In genomic region chr6:31567531-31568370, GRCh38 we compare ENCODE assay signal across 12 cellular contexts. TPM values are rescaled to one million over a fixed set of nuclear protein-coding genes. Genes with fewer than 3 reads are reported as not detected.
DNase-seq lines count a peak whose midpoint lies in the region; ATAC-seq and TF ChIP-seq lines count a peak whose summit lies in the region.
"Had no signal": no experiment of that assay in that cellular context is flagged by ENCODE, and none has a peak within 500 bp of the region (broad histone marks: within the 10 kb centered on the region; RNA-seq: fewer than 3 reads in every experiment).

No MANE protein-coding gene starts in this region.

- no peaks in the 10 kb centered on the region for H3K27me3 Mint-ChIP-seq in activated naive CD4-positive, alpha-beta T cell treated with anti-CD3 and anti-CD28 coated beads, Interleukin-2, amount 50 U/mL, for 24 hours
- H3K27me3 Mint-ChIP-seq in natural killer cell treated with Interleukin-12 subunit alpha and Interleukin-12 subunit beta and Interleukin-15 and Interleukin-18, amount 100 ng/mL, for 72 hours: no peaks in the 10 kb centered on the region
- H3K27me3 Mint-ChIP-seq in HFFc6 (ENCODE audit: insufficient read depth): peaks cover 8% of the 10 kb centered on the region

- H3K9ac ChIP-seq in KMS-11: no peak overlapping the region

- H3K36me3 ChIP-seq in KMS-11 (ENCODE audit: insufficient read depth): no peaks in the 10 kb centered on the region
- H3K36me3 ChIP-seq: pancreas had no signal

- TF ChIP-seq CTCF in KMS-11 (conservative IDR thresholded peaks at IDR 0.05; ENCODE audit: low read depth, low read length): no peak
- no peak for TF ChIP-seq CTCF in HFFc6 (IDR thresholded peaks at IDR 0.05)

- H3K36me3 Mint-ChIP-seq in activated naive CD4-positive, alpha-beta T cell treated with anti-CD3 and anti-CD28 coated beads, Interleukin-2, amount 50 U/mL, for 24 hours: peaks cover 25% of the 10 kb centered on the region
- peaks cover 4% of the 10 kb centered on the region for H3K36me3 Mint-ChIP-seq in natural killer cell treated with Interleukin-12 subunit alpha and Interleukin-12 subunit beta and Interleukin-15 and Interleukin-18, amount 100 ng/mL, for 72 hours
- H3K36me3 Mint-ChIP-seq in HFFc6 (ENCODE audit: low read depth): no peaks in the 10 kb centered on the region

- H3K9me3 Mint-ChIP-seq in activated naive CD4-positive, alpha-beta T cell treated with anti-CD3 and anti-CD28 coated beads, Interleukin-2, amount 50 U/mL, for 24 hours: no peaks in the 10 kb centered on the region
- no peaks in the 10 kb centered on the region for H3K9me3 Mint-ChIP-seq in natural killer cell treated with Interleukin-12 subunit alpha and Interleukin-12 subunit beta and Interleukin-15 and Interleukin-18, amount 100 ng/mL, for 72 hours
- no peaks in the 10 kb centered on the region for H3K9me3 Mint-ChIP-seq in HFFc6

- no peak overlapping the region for H2AFZ ChIP-seq in KMS-11 (ENCODE audit: low read depth)

- DNase-seq in ELF-1 (ENCODE audit: low read depth, low spot score): peak; percentile 70
- DNase-seq in natural killer cell treated with Interleukin-12 subunit alpha and Interleukin-12 subunit beta and Interleukin-15 and Interleukin-18, amount 100 ng/mL, for 72 hours (ENCODE audit: low spot score): no peak
- no peak for DNase-seq in HFFc6
- DNase-seq in NCI-H1105 (lab: John Stamatoyannopoulos, UW): no peak
- no peak for DNase-seq in NCI-H1417 (lab: John Stamatoyannopoulos, UW)
- DNase-seq: foreskin keratinocyte, pancreas had no signal

- peaks cover 45% of the 10 kb centered on the region for H3K27me3 ChIP-seq in KMS-11 (ENCODE audit: insufficient read depth, low read depth)
- H3K27me3 ChIP-seq: pancreas had no signal

- ATAC-seq in natural killer cell treated with Interleukin-12 subunit alpha and Interleukin-12 subunit beta and Interleukin-15 and Interleukin-18, amount 100 ng/mL, for 72 hours: peak; percentile 28 to 52
- no peak for ATAC-seq in GM21619 (IDR thresholded peaks at IDR 0.05; ENCODE audit: unreplicated experiment)
- ATAC-seq: foreskin keratinocyte had no signal

- H3K79me2 ChIP-seq in KMS-11 (ENCODE audit: insufficient read depth, low read depth): no peaks in the 10 kb centered on the region

- H3K4me1 Mint-ChIP-seq in activated naive CD4-positive, alpha-beta T cell treated with anti-CD3 and anti-CD28 coated beads, Interleukin-2, amount 50 U/mL, for 24 hours: peaks cover 77% of the 10 kb centered on the region
- peaks cover 65 to 76% of the 10 kb centered on the region in 2 donors for H3K4me1 Mint-ChIP-seq in natural killer cell treated with Interleukin-12 subunit alpha and Interleukin-12 subunit beta and Interleukin-15 and Interleukin-18, amount 100 ng/mL, for 72 hours (ENCODE audit: low read depth in 2 of 2)
- H3K4me1 Mint-ChIP-seq in HFFc6 (ENCODE audit: low read depth): peaks cover 14% of the 10 kb centered on the region

- H3K27ac ChIP-seq in KMS-11: peak overlapping the region; percentile 21; the same call in 1 of the 2 replicates
- H3K27ac ChIP-seq: foreskin keratinocyte, pancreas had no signal

- H3K4me3 ChIP-seq in KMS-11 (IDR thresholded peaks at IDR 0.05; ENCODE audit: insufficient read depth, low read depth, low read length): no peak overlapping the region
- H3K4me3 ChIP-seq: pancreas had no signal

- no peaks in the 10 kb centered on the region for H4K20me1 ChIP-seq in KMS-11 (ENCODE audit: insufficient read depth)

- peaks cover 54% of the 10 kb centered on the region for H3K4me1 ChIP-seq in KMS-11 (ENCODE audit: low read depth, poor library complexity, severe bottlenecking)
- H3K4me1 ChIP-seq: foreskin keratinocyte, pancreas had no signal

- peak overlapping the region; percentile 82 for H3K4me3 Mint-ChIP-seq in activated naive CD4-positive, alpha-beta T cell treated with anti-CD3 and anti-CD28 coated beads, Interleukin-2, amount 50 U/mL, for 24 hours
- H3K4me3 Mint-ChIP-seq in natural killer cell treated with Interleukin-12 subunit alpha and Interleukin-12 subunit beta and Interleukin-15 and Interleukin-18, amount 100 ng/mL, for 72 hours: peak overlapping the region; percentile 86
- no peak overlapping the region for H3K4me3 Mint-ChIP-seq in HFFc6

- peak overlapping the region; percentile 69 for H3K4me2 ChIP-seq in KMS-11

- H3K27ac Mint-ChIP-seq in activated naive CD4-positive, alpha-beta T cell treated with anti-CD3 and anti-CD28 coated beads, Interleukin-2, amount 50 U/mL, for 24 hours: peak overlapping the region; percentile 93
- H3K27ac Mint-ChIP-seq in natural killer cell treated with Interleukin-12 subunit alpha and Interleukin-12 subunit beta and Interleukin-15 and Interleukin-18, amount 100 ng/mL, for 72 hours: peak overlapping the region; percentile 87 to 88
- H3K27ac Mint-ChIP-seq in HFFc6: no peak overlapping the region

RNA-seq across cellular contexts. Expression of gene LTA, which starts 4.3 kb away (rescaled TPM):
- total RNA-seq in natural killer cell treated with Interleukin-12 subunit alpha and Interleukin-12 subunit beta and Interleukin-15 and Interleukin-18, amount 100 ng/mL, for 72 hours: 1,000 to 10,000 TPM; 1,187 to 3,727 TPM
- total RNA-seq in HFFc6 (2021; fragmentation: NEBNext Ultra II Directional; extraction: Animal tissue kit (Norgen Biotek cat#: 25700)): not detected
- total RNA-seq: dermis microvascular lymphatic vessel endothelial cell, foreskin keratinocyte, NCI-H460 had no signal

RNA-seq across cellular contexts. Expression of gene TNF, which starts 7.6 kb away (rescaled TPM):
- 100 to 1,000 TPM; 320 to 420 TPM for total RNA-seq in natural killer cell treated with Interleukin-12 subunit alpha and Interleukin-12 subunit beta and Interleukin-15 and Interleukin-18, amount 100 ng/mL, for 72 hours
- under 1 TPM; 0.12 to 0.41 (median 0.23) TPM for total RNA-seq in HFFc6 (2021; fragmentation: NEBNext Ultra II Directional; extraction: Animal tissue kit (Norgen Biotek cat#: 25700))
- total RNA-seq: dermis microvascular lymphatic vessel endothelial cell, NCI-H460 had no signal

RNA-seq across cellular contexts. Expression of gene LTB, which starts 14.5 kb away (rescaled TPM):
- 100 to 1,000 TPM; 110 to 153 TPM for total RNA-seq in natural killer cell treated with Interleukin-12 subunit alpha and Interleukin-12 subunit beta and Interleukin-15 and Interleukin-18, amount 100 ng/mL, for 72 hours
- under 1 TPM in 1 of 6 experiments, not detected in 5; 0.38 TPM for total RNA-seq in HFFc6 (2021; fragmentation: NEBNext Ultra II Directional; extraction: Animal tissue kit (Norgen Biotek cat#: 25700))
- total RNA-seq: NCI-H460 had no signal

RNA-seq across cellular contexts. Expression of gene LST1, which starts 18.3 kb away (rescaled TPM):
- 10 to 100 TPM; 15.5 to 34.6 TPM for total RNA-seq in natural killer cell treated with Interleukin-12 subunit alpha and Interleukin-12 subunit beta and Interleukin-15 and Interleukin-18, amount 100 ng/mL, for 72 hours
- not detected for total RNA-seq in HFFc6 (2021; fragmentation: NEBNext Ultra II Directional; extraction: Animal tissue kit (Norgen Biotek cat#: 25700))
- total RNA-seq: foreskin keratinocyte, NCI-H460 had no signal

RNA-seq across cellular contexts. Expression of gene NFKBIL1, which starts 20.3 kb away (rescaled TPM):
- 10 to 100 TPM; 16.8 to 17.0 TPM for total RNA-seq in natural killer cell treated with Interleukin-12 subunit alpha and Interleukin-12 subunit beta and Interleukin-15 and Interleukin-18, amount 100 ng/mL, for 72 hours
- total RNA-seq in HFFc6 (2021; fragmentation: NEBNext Ultra II Directional; extraction: Animal tissue kit (Norgen Biotek cat#: 25700)): 10 to 100 TPM; 11.8 to 15.9 (median 13.6) TPM

Comparison
In these comparisons a context has a peak if more than half of its experiments do, and no peak if none do; other contexts are left out.
1. RNA of gene LTA, which starts 4.3 kb away (total RNA-seq): 1,187 to 3,727 TPM in natural killer cell treated with Interleukin-12 subunit alpha and Interleukin-12 subunit beta and Interleukin-15 and Interleukin-18, amount 100 ng/mL, for 72 hours; not detected in HFFc6; every median in the first group is over 1,000 times any median in the second.
2. RNA of gene TNF, which starts 7.6 kb away (total RNA-seq): 320 to 420 TPM in natural killer cell treated with Interleukin-12 subunit alpha and Interleukin-12 subunit beta and Interleukin-15 and Interleukin-18, amount 100 ng/mL, for 72 hours; 0.12 to 0.41 TPM in HFFc6; every median in the first group is over 100 times any median in the second.
3. RNA of gene LTB, which starts 14.5 kb away (total RNA-seq): 110 to 153 TPM in natural killer cell treated with Interleukin-12 subunit alpha and Interleukin-12 subunit beta and Interleukin-15 and Interleukin-18, amount 100 ng/mL, for 72 hours; 0.38 TPM in HFFc6; every median in the first group is over 10 times any median in the second.